ENCODE assay signal across 19 cellular contexts in the genomic region with DNA sequence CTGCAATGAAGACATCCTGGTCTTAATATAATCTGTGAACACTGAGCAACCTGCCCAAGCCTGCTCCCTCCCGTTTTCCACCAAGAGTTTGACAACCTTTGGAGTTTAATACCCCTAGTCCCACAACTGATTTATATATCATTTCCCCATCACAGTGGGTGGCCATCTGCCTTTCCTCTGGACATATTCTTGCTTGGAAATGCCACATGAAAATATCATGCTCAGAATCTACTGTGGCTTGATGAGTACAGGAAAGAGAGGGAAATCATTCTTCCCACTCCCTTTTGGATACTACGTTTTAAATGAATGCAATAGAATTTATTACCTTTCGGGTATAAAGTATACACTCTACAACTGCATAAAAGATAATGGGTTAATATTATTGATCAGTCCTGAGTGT.
"Had no signal": no experiment of that assay in that cellular context is flagged by ENCODE, and none has a peak within 500 bp of the region (broad histone marks: within the 10 kb centered on the region; RNA-seq: fewer than 3 reads in every experiment).

No MANE protein-coding gene starts in this region.

- H3K36me3 Mint-ChIP-seq: activated naive CD4-positive, alpha-beta T cell treated with anti-CD3 and anti-CD28 coated beads, Interleukin-2, amount 50 U/mL, for 24 hours; natural killer cell had no signal

- FAIRE-seq: endometrium had no signal

- H3K27ac ChIP-seq: adrenal gland, esophagus muscularis mucosa, tibial nerve, vagina had no signal

- DNase-seq: activated CD4-positive, alpha-beta T cell treated with anti-CD3 and anti-CD28 coated beads for 1 hour; activated CD4-positive, alpha-beta T cell treated with anti-CD3 and anti-CD28 coated beads, Interleukin-2, amount 50 U/mL, for 48 hours; activated effector memory CD4-positive, alpha-beta T cell treated with Interleukin-2 at 50 U/mL for 16 hours; activated T-cell treated with anti-CD3 and anti-CD28 coated beads, Interleukin-2, amount 50 U/mL, for 24 hours; adrenal gland; glutamatergic neuron; left colon; natural killer cell; posterior cingulate gyrus; retina; stimulated activated CD4-positive, alpha-beta T cell treated with anti-CD3 and anti-CD28 coated beads, Interleukin-4, amount 100 ng/mL, for 24 hours; stimulated activated naive CD4-positive, alpha-beta T cell; T-helper 9 cell had no signal

- H3K4me1 ChIP-seq: adrenal gland, tibial nerve, vagina had no signal

- H3K4me3 ChIP-seq: adrenal gland, esophagus muscularis mucosa, lung, tibial nerve, vagina had no signal

- H3K4me1 Mint-ChIP-seq: activated naive CD4-positive, alpha-beta T cell treated with anti-CD3 and anti-CD28 coated beads, Interleukin-2, amount 50 U/mL, for 24 hours; natural killer cell had no signal

- H3K27ac Mint-ChIP-seq: activated naive CD4-positive, alpha-beta T cell treated with anti-CD3 and anti-CD28 coated beads, Interleukin-2, amount 50 U/mL, for 24 hours; activated T-cell treated with anti-CD3 and anti-CD28 coated beads, Interleukin-2, amount 50 U/mL, for 24 hours; natural killer cell had no signal

- H3K36me3 ChIP-seq: adrenal gland, esophagus muscularis mucosa, tibial nerve, vagina had no signal

- H3K9me3 Mint-ChIP-seq: activated naive CD4-positive, alpha-beta T cell treated with anti-CD3 and anti-CD28 coated beads, Interleukin-2, amount 50 U/mL, for 24 hours; activated T-cell treated with anti-CD3 and anti-CD28 coated beads, Interleukin-2, amount 50 U/mL, for 24 hours; natural killer cell had no signal

- H3K27me3 ChIP-seq: adrenal gland, esophagus muscularis mucosa, tibial nerve, vagina had no signal

- H3K4me3 Mint-ChIP-seq: activated naive CD4-positive, alpha-beta T cell treated with anti-CD3 and anti-CD28 coated beads, Interleukin-2, amount 50 U/mL, for 24 hours; activated T-cell treated with anti-CD3 and anti-CD28 coated beads, Interleukin-2, amount 50 U/mL, for 24 hours; natural killer cell had no signal

- H3K9me3 ChIP-seq: adrenal gland, esophagus muscularis mucosa, tibial nerve, vagina had no signal
